Comparison of ENCODE assay signal across 8 cellular contexts in genomic region chr15:75450307-75451201, GRCh38. TPM values are rescaled to one million over a fixed set of nuclear protein-coding genes. Genes with fewer than 3 reads are reported as not detected.
A peak's percentile ranks its signal among the peaks of the same experiment; 100 is the strongest.
DNase-seq lines count a peak whose midpoint lies in the region; ATAC-seq and TF ChIP-seq lines count a peak whose summit lies in the region.

No MANE protein-coding gene starts in this region.

- intact Hi-C loops in lower leg skin (cut with DNase I; ENCODE audit: low total_unique reads) = no loop called here

- H3K4me3 ChIP-seq in HL-60 (replicated peaks; ENCODE audit: insufficient read depth, low read length) (peak overlapping the region; percentile 73), lower leg skin (ENCODE audit: low read depth, poor library complexity, severe bottlenecking) (peak overlapping the region; percentile 46)

- WGBS in lower leg skin, 2 donors = 0 to 1% methylated on average over 14 to 31 of the region's 62 CpGs

- peak overlapping the region; percentile 45 for H3K27ac ChIP-seq in HL-60 (replicated peaks)

- TF ChIP-seq CTCF in HL-60 (IDR thresholded peaks at IDR 0.05; ENCODE audit: insufficient read depth, low read length) = no peak
- TF ChIP-seq CTCF in lower leg skin (IDR thresholded peaks at IDR 0.05) = no peak

- no peaks in the 10 kb centered on the region for H3K27me3 ChIP-seq in HL-60 (ENCODE audit: insufficient read depth, poor library complexity, severe bottlenecking)

- TF ChIP-seq POLR2A in lower leg skin (IDR thresholded peaks at IDR 0.05) = no peak

- ATAC-seq in GM19324 (IDR thresholded peaks at IDR 0.05; ENCODE audit: low FRiP score, unreplicated experiment) = peak; percentile 31

- DNase-seq in AG08395 (ENCODE audit: low spot score) (peak; percentile 91), HL-60 (ENCODE audit: low read depth in 1 of 2, low spot score in 1 of 2) (peak; percentile 95 to 99), NCI-H82 (lab: John Stamatoyannopoulos, UW) (peak; percentile 99), dermis microvascular lymphatic vessel endothelial cell (ENCODE audit: low read depth in 2 of 2) (peak; percentile 73 to 97), lower leg skin (ENCODE audit: low spot score in 2 of 2) (peak; percentile 98 to 100)
- peak; percentile 98 for DNase-seq in activated CD4-positive, alpha-beta T cell treated with anti-CD3 and anti-CD28 coated beads, Interleukin-2, amount 50 U/mL, for 48 hours
- peak; percentile 94 for DNase-seq in stimulated activated CD4-positive, alpha-beta T cell treated with anti-CD3 and anti-CD28 coated beads, Interleukin-4, amount 100 ng/mL, for 1 hour

RNA-seq across cellular contexts. Expression of gene SIN3A, which starts 0.9 kb away (rescaled TPM):
- total RNA-seq in dermis microvascular lymphatic vessel endothelial cell (23.1 and 29.6 TPM in 2 replicates), lower leg skin (10 to 100 TPM; 47.1 to 68.8 (median 49.6) TPM)

Comparison
In these comparisons a context has a peak if more than half of its experiments do, and no peak if none do; other contexts are left out.
1. Peak in every context shown above with its lines: DNase-seq, ATAC-seq, H3K4me3 ChIP-seq and H3K27ac ChIP-seq.